ENCODE assay signal across 8 cellular contexts in the genomic region with DNA sequence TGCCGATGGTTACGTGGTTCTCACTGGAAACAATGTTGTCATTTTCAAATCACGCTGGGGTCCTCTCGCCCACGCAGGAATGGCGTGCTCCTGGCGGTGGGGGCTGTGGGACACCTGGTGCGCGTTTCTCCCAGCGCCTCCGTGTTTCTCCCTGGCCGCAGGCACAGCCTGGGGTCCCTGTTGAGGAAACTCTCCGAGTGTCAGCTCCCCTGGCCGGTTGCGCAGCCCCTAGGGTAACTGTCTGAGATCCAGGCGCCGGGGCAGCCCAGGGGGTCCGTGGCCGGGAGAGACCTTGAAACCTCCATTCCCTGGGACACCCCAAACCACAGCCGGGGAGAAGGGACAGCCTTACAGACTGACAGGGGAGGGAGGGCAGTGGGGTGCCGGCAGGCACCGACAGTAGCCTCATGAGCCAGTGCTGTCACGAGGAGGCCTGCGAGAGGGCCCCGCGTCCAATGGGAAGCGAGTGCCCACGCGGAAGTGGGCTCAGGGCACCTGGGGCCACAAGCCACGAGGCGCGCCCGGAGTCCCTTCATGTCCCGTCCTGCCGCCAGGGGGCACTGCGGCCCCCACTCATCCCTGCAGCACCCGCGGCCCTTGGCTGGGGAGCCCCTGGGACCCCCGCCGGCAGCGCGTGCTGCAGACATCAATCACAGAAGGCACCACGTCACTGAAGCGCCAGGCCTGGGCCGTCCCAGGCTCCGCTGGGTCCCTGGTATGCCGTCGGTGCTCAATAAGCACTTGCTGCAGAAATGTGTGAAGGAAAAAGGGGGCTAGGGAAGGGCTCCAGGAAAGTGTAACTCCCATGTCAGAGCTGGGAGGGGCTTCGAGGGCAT. TPM values are rescaled to one million over a fixed set of nuclear protein-coding genes. Genes with fewer than 3 reads are reported as not detected.
DNase-seq lines count a peak whose midpoint lies in the region; ATAC-seq and TF ChIP-seq lines count a peak whose summit lies in the region.

No MANE protein-coding gene starts in this region.

- H3K9me3 Mint-ChIP-seq in naive thymus-derived CD4-positive, alpha-beta T cell: peaks cover 0 to 5% (median 0%) of the 10 kb centered on the region in 11 donors
- H3K9me3 Mint-ChIP-seq in stimulated activated naive CD8-positive, alpha-beta T cell treated with anti-CD3 and anti-CD28 coated beads, Interleukin-15, amount 100 ng/mL, for 72 hours: no peaks in the 10 kb centered on the region

- intact Hi-C loops in naive thymus-derived CD4-positive, alpha-beta T cell (cut with micrococcal nuclease): loop anchor here (1.0 kb wide), 2 partner anchors 10 to 11 kb away; a partner anchor contains a TSS

- POLR2A ChIA-PET in naive thymus-derived CD4-positive, alpha-beta T cell (lab: Charles Lee): no interaction called here

- H3K27ac Mint-ChIP-seq in naive thymus-derived CD4-positive, alpha-beta T cell: peak overlapping the region in 1 of 9 donors; percentile 12
- H3K27ac Mint-ChIP-seq in stimulated activated naive CD8-positive, alpha-beta T cell treated with anti-CD3 and anti-CD28 coated beads, Interleukin-15, amount 100 ng/mL, for 72 hours: peak overlapping the region in 1 of 2 donors; percentile 48

- H3K4me1 Mint-ChIP-seq in naive thymus-derived CD4-positive, alpha-beta T cell: peaks cover 7 to 12% (median 10%) of the 10 kb centered on the region in 7 donors
- peaks cover 29% of the 10 kb centered on the region for H3K4me1 Mint-ChIP-seq in stimulated activated naive CD8-positive, alpha-beta T cell treated with anti-CD3 and anti-CD28 coated beads, Interleukin-15, amount 100 ng/mL, for 72 hours

- H3K4me2 ChIP-seq in MM.1S (ENCODE audit: low read depth, low read length): no peak overlapping the region

- H3K27me3 ChIP-seq in MM.1S (replicated peaks; ENCODE audit: insufficient read depth, low read length): peaks cover 61% of the 10 kb centered on the region
- peaks cover 0 to 5% of the 10 kb centered on the region in 2 donors for H3K27me3 ChIP-seq in naive thymus-derived CD4-positive, alpha-beta T cell (ENCODE audit: control insufficient read depth in 2 of 2, insufficient read depth in 2 of 2, low read length in 2 of 2)

- no peak overlapping the region for H2AFZ ChIP-seq in MM.1S (ENCODE audit: low read length)

- no peaks in the 10 kb centered on the region for H3K9me3 ChIP-seq in MM.1S (replicated peaks; ENCODE audit: insufficient read depth, low read length)
- no peaks in the 10 kb centered on the region for H3K9me3 ChIP-seq in naive thymus-derived CD4-positive, alpha-beta T cell (ENCODE audit: control insufficient read depth in 2 of 3, low read length in 3 of 3)

- no peaks in the 10 kb centered on the region for H3K4me1 ChIP-seq in MM.1S (ENCODE audit: low read length)
- H3K4me1 ChIP-seq in naive thymus-derived CD4-positive, alpha-beta T cell (ENCODE audit: control insufficient read depth in 2 of 2, insufficient read depth in 2 of 2, low read length in 2 of 2): peaks cover 4 to 6% of the 10 kb centered on the region in 2 donors

- no peaks in the 10 kb centered on the region for H3F3A ChIP-seq in MM.1S (ENCODE audit: insufficient read depth, low read length)

- no peak overlapping the region for H3K27ac ChIP-seq in MM.1S (ENCODE audit: low read length)
- no peak overlapping the region for H3K27ac ChIP-seq in naive thymus-derived CD4-positive, alpha-beta T cell (ENCODE audit: low read depth, low read length)

- TF ChIP-seq CTCF in MM.1S (IDR thresholded peaks at IDR 0.05; ENCODE audit: low read length): peak; percentile 76

- DNase-seq in COLO668 (lab: John Stamatoyannopoulos, UW; ENCODE audit: unreplicated experiment) (peak; percentile 48), MM.1S (peak; percentile 43), mucosa of gallbladder (ENCODE audit: low spot score) (no peak)
- DNase-seq in activated CD4-positive, alpha-beta T cell treated with anti-CD3 and anti-CD28 coated beads, Interleukin-2, amount 50 U/mL, for 4 hours: peak; percentile 54 to 58
- DNase-seq in effector CD8-positive, alpha-beta T cell (lab: John Stamatoyannopoulos, UW): peak; percentile 37
- peak in 8 of 9 donors; percentile 50 to 80 (median 53) for DNase-seq in naive thymus-derived CD4-positive, alpha-beta T cell
- DNase-seq in stimulated activated naive CD8-positive, alpha-beta T cell treated with anti-CD3 and anti-CD28 coated beads, Interleukin-15, amount 100 ng/mL, for 72 hours: peak; percentile 74 to 80

- H3K36me3 ChIP-seq in MM.1S (replicated peaks; ENCODE audit: insufficient read depth, low read length): no peaks in the 10 kb centered on the region
- no peaks in the 10 kb centered on the region for H3K36me3 ChIP-seq in naive thymus-derived CD4-positive, alpha-beta T cell (ENCODE audit: control insufficient read depth in 2 of 3, insufficient read depth in 3 of 3, low read length in 3 of 3)

- no peak overlapping the region for H3K4me3 ChIP-seq in MM.1S (ENCODE audit: low read length)
- no peak overlapping the region for H3K4me3 ChIP-seq in naive thymus-derived CD4-positive, alpha-beta T cell (ENCODE audit: low read length)

- CTCF ChIA-PET in naive thymus-derived CD4-positive, alpha-beta T cell (lab: Charles Lee): interaction anchor here (0.6 to 0.7 kb wide), 2 partner anchors 40 to 397 kb away, joined by 3 read pairs; no protein-coding TSS in a partner anchor

- no peaks in the 10 kb centered on the region for H4K20me1 ChIP-seq in MM.1S (ENCODE audit: insufficient read depth, low read length)

- H3K79me2 ChIP-seq in MM.1S (ENCODE audit: low read length): no peaks in the 10 kb centered on the region

- H3K9ac ChIP-seq in MM.1S (ENCODE audit: low read length): no peak overlapping the region

- H3K27me3 Mint-ChIP-seq in naive thymus-derived CD4-positive, alpha-beta T cell: peaks cover 0 to 23% (median 4%) of the 10 kb centered on the region in 5 donors
- H3K27me3 Mint-ChIP-seq in stimulated activated naive CD8-positive, alpha-beta T cell treated with anti-CD3 and anti-CD28 coated beads, Interleukin-15, amount 100 ng/mL, for 72 hours: peaks cover 36% of the 10 kb centered on the region

- no peaks in the 10 kb centered on the region for H3K9me2 ChIP-seq in MM.1S (replicated peaks; ENCODE audit: insufficient read depth, low read length)

- H3K36me3 Mint-ChIP-seq in naive thymus-derived CD4-positive, alpha-beta T cell: peaks cover 0 to 3% (median 0%) of the 10 kb centered on the region in 5 donors

- H3K4me3 Mint-ChIP-seq in naive thymus-derived CD4-positive, alpha-beta T cell: peak overlapping the region in 2 of 10 donors; percentile 51 to 57
- peak overlapping the region; percentile 38 to 71 for H3K4me3 Mint-ChIP-seq in stimulated activated naive CD8-positive, alpha-beta T cell treated with anti-CD3 and anti-CD28 coated beads, Interleukin-15, amount 100 ng/mL, for 72 hours

- peak; percentile 21 for ATAC-seq in naive thymus-derived CD4-positive, alpha-beta T cell
- ATAC-seq in stimulated activated naive CD8-positive, alpha-beta T cell treated with anti-CD3 and anti-CD28 coated beads, Interleukin-15, amount 100 ng/mL, for 72 hours: peak; percentile 58
- no peak for ATAC-seq in HG03439 (IDR thresholded peaks at IDR 0.05; ENCODE audit: unreplicated experiment)

RNA-seq across cellular contexts. Expression of a gene that starts 9.5 kb away (rescaled TPM):
- total RNA-seq in naive thymus-derived CD4-positive, alpha-beta T cell: 1 to 10 TPM; 3.6 to 9.9 (median 6.0) TPM
- 1 to 10 TPM; 4.3 to 4.8 TPM for polyA plus RNA-seq in naive thymus-derived CD4-positive, alpha-beta T cell
- total RNA-seq in mucosa of gallbladder: 4.4 TPM

RNA-seq across cellular contexts. Expression of a gene that starts 12.3 kb away (rescaled TPM):
- total RNA-seq in naive thymus-derived CD4-positive, alpha-beta T cell: 1 to 10 TPM; 1.6 to 5.3 (median 4.4) TPM
- polyA plus RNA-seq in naive thymus-derived CD4-positive, alpha-beta T cell: 1 to 10 TPM; 5.6 to 7.2 TPM
- 80.5 TPM for total RNA-seq in mucosa of gallbladder

RNA-seq across cellular contexts. Expression of a gene that starts 13.2 kb away (rescaled TPM):
- total RNA-seq in naive thymus-derived CD4-positive, alpha-beta T cell: 10 to 100 TPM in 1 of 5 experiments, 1 to 10 TPM in 3, under 1 TPM in 1; 0.87 to 10.8 (median 7.8) TPM
- under 1 TPM; 0.64 to 0.72 TPM for polyA plus RNA-seq in naive thymus-derived CD4-positive, alpha-beta T cell
- 11.7 TPM for total RNA-seq in mucosa of gallbladder

RNA-seq across cellular contexts. Expression of a gene that starts 20.6 kb away (rescaled TPM):
- not detected for total RNA-seq in naive thymus-derived CD4-positive, alpha-beta T cell
- polyA plus RNA-seq in naive thymus-derived CD4-positive, alpha-beta T cell: not detected
- total RNA-seq in mucosa of gallbladder: 0.89 TPM

RNA-seq across cellular contexts. Expression of a gene that starts 24.3 kb away (rescaled TPM):
- 10 to 100 TPM; 24.2 to 64.5 (median 44.6) TPM for total RNA-seq in naive thymus-derived CD4-positive, alpha-beta T cell
- polyA plus RNA-seq in naive thymus-derived CD4-positive, alpha-beta T cell: 10 to 100 TPM; 43.6 to 69.8 TPM
- total RNA-seq in mucosa of gallbladder: 41.6 TPM

Comparison
In these comparisons a context has a peak if more than half of its experiments do, and no peak if none do; other contexts are left out.
1. RNA of a gene that starts 12.3 kb away (total RNA-seq): 80.5 TPM in mucosa of gallbladder (single experiment); 1.6 to 5.3 TPM in naive thymus-derived CD4-positive, alpha-beta T cell; every median in the first group is over 10 times any median in the second.